ENCODE assay signal across 8 cellular contexts in genomic region chr17:50199211-50199633, GRCh38. TPM values are rescaled to one million over a fixed set of nuclear protein-coding genes. Genes with fewer than 3 reads are reported as not detected.
DNase-seq lines count a peak whose midpoint lies in the region; ATAC-seq, FAIRE-seq and TF ChIP-seq lines count a peak whose summit lies in the region.

No MANE protein-coding gene starts in this region.

- H4K8ac ChIP-seq in H1 (ENCODE audit: extremely low read depth, insufficient read depth, low read length) = no peak overlapping the region

- H3K56ac ChIP-seq in H1 (replicated peaks; ENCODE audit: insufficient read length, low read depth, low read length) = no peak overlapping the region

- no peak for TF ChIP-seq RAD21 in H1 (IDR thresholded peaks at IDR 0.05 in 1 of 2, conservative IDR thresholded peaks at IDR 0.05 in 1 of 2; ENCODE audit: low read depth in 2 of 2, low read length in 2 of 2)

- H2BK5ac ChIP-seq in H1 (ENCODE audit: low read depth, low read length) = no peak overlapping the region

- H3K4ac ChIP-seq in H1 (replicated peaks; ENCODE audit: insufficient read length, low read depth, low read length) = no peak overlapping the region

- H3K27me3 ChIP-seq in H1 (replicated peaks in 1 of 4; ENCODE audit: control insufficient read depth in 3 of 4, extremely low read depth in 1 of 4, insufficient read depth in 3 of 4, low read length in 3 of 4) (peaks cover 0 to 18% (median 10%) of the 10 kb centered on the region in 4 experiments; a peak in 5 of 7 replicates), aorta (ENCODE audit: control insufficient read depth in 1 of 2, insufficient read depth in 2 of 2, low read length in 1 of 2) (no peaks in the 10 kb centered on the region)

- H3K4me1 ChIP-seq in H1 (replicated peaks in 1 of 4; ENCODE audit: control insufficient read depth in 3 of 4, insufficient read depth in 4 of 4, low read length in 3 of 4) (peaks cover 0 to 5% (median 1%) of the 10 kb centered on the region in 4 experiments; a peak in 4 of 7 replicates), aorta (ENCODE audit: control insufficient read depth in 1 of 2, insufficient read depth in 2 of 2, low read length in 2 of 2) (no peaks in the 10 kb centered on the region)

- H2BK15ac ChIP-seq in H1 (ENCODE audit: low read length) = no peak overlapping the region

- H3K79me2 ChIP-seq in H1 (ENCODE audit: control insufficient read depth in 1 of 2, insufficient read depth in 2 of 2, low read length in 2 of 2) = no peaks in the 10 kb centered on the region

- intact Hi-C loops in Right ventricle myocardium inferior (cut with DNase I) = no loop called here
- intact Hi-C loops in left cardiac atrium (cut with DNase I) = no loop called here
- intact Hi-C loops in aorta (cut with DNase I) = loop anchor here in 1 of 2 donors (5.0 to 10.0 kb wide), 2 partner anchors 54 to 87 kb away; no protein-coding TSS in a partner anchor

- no peak overlapping the region for H4K91ac ChIP-seq in H1 (replicated peaks; ENCODE audit: insufficient read length, low read length)

- POLR2A ChIA-PET in H1 (lab: Charles Lee; ENCODE audit: partially characterized antibody) = interaction anchor here (0.8 to 3.4 kb wide), 5 partner anchors 12 to 163 kb away, joined by 3 to 22 read pairs (median 7); partner anchors contain the start of gene TMEM92

- H3K79me1 ChIP-seq in H1 (ENCODE audit: low read depth, low read length) = no peaks in the 10 kb centered on the region

- no peak overlapping the region for H2BK120ac ChIP-seq in H1 (replicated peaks; ENCODE audit: low read depth, low read length)

- no peak for FAIRE-seq in H1 (lab: Jason Lieb, UNC)

- 44% methylated on average over 10 of the region's 25 CpGs; no CpG with 5 or more reads in 1 of the 2 experiments for WGBS in H1 (ENCODE audit: extremely low coverage in 1 of 2, insufficient coverage in 1 of 2, insufficient read length in 1 of 2, insufficient replicate concordance in 2 of 2, low coverage in 1 of 2, low lambda C conversion rate in 2 of 2, missing lambda C conversion rate in 1 of 2), 2 experiments
- WGBS in aorta, 2 donors = 9 to 10% methylated on average over 19 to 25 of the region's 25 CpGs

- H3K9me3 ChIP-seq in H1 (ENCODE audit: insufficient read depth in 2 of 2, low read depth in 1 of 2, low read length in 1 of 2) (no peaks in the 10 kb centered on the region), aorta (ENCODE audit: control insufficient read depth, low read length) (no peaks in the 10 kb centered on the region)

- TF ChIP-seq POLR2A in H1 (IDR thresholded peaks at IDR 0.05; ENCODE audit: control extremely low read depth in 1 of 2, low read depth in 2 of 2, low read length in 2 of 2) = no peak

- no peak overlapping the region for H4K5ac ChIP-seq in H1 (ENCODE audit: insufficient read length, low read depth, low read length)

- DNase-seq in Right ventricle myocardium inferior (ENCODE audit: missing footprints) = peak; percentile 45
- no peak for DNase-seq in left cardiac atrium
- DNase-seq in H1 (ENCODE audit: low read depth in 1 of 2, low spot score in 2 of 2) = no peak
- DNase-seq in myocyte (ENCODE audit: low read depth) = peak; percentile 13
- DNase-seq in aorta = peak; percentile 54 to 76
- DNase-seq in SKM-1 (lab: John Stamatoyannopoulos, UW; ENCODE audit: unreplicated experiment) = no peak
- no peak for DNase-seq in dedifferentiated amniotic fluid mesenchymal stem cell (ENCODE audit: extremely low spot score)

- no peak overlapping the region for H3K9ac ChIP-seq in H1 (replicated peaks in 1 of 4; ENCODE audit: extremely low read depth in 1 of 4, low read depth in 3 of 4, low read length in 3 of 4)

- H3K23ac ChIP-seq in H1 (ENCODE audit: insufficient read length) = no peak overlapping the region

- peak overlapping the region; percentile 3 to 72 (median 30); a peak in 6 of 8 replicates for H3K4me3 ChIP-seq in H1 (ENCODE audit: extremely low read depth in 1 of 4, insufficient read depth in 2 of 4, low read depth in 3 of 4, low read length in 4 of 4)
- peak overlapping the region; percentile 34 to 65 for H3K4me3 ChIP-seq in aorta (ENCODE audit: low read length in 2 of 2)

- ATAC-seq in Right ventricle myocardium inferior (no peak), left cardiac atrium (no peak), aorta (ENCODE audit: low FRiP score) (no peak), GM21528 (IDR thresholded peaks at IDR 0.05; ENCODE audit: low FRiP score, unreplicated experiment) (no peak)

- H3K18ac ChIP-seq in H1 (ENCODE audit: extremely low read depth, low read length) = no peak overlapping the region

- H2BK12ac ChIP-seq in H1 (ENCODE audit: low read depth, low read length) = no peak overlapping the region

- H3K23me2 ChIP-seq in H1 (ENCODE audit: low read depth, low read length) = peaks cover 11% of the 10 kb centered on the region; the same call in 1 of the 2 replicates

- no peak overlapping the region for H2BK20ac ChIP-seq in H1 (ENCODE audit: low read length)

- peaks cover 0 to 4% of the 10 kb centered on the region in 2 experiments for H4K20me1 ChIP-seq in H1 (replicated peaks in 1 of 2; ENCODE audit: control insufficient read depth in 1 of 2, insufficient read depth in 2 of 2, low read length in 2 of 2)

- CTCF ChIA-PET in H1 (lab: Charles Lee; ENCODE audit: partially characterized antibody) = interaction anchor here (1.0 to 24.4 kb wide), 16 partner anchors 15 to 280 kb away, joined by 3 to 1349 read pairs (median 8); partner anchors contain the start of genes SGCA and TMEM92

- no peak for TF ChIP-seq EP300 in H1 (IDR thresholded peaks at IDR 0.05; ENCODE audit: borderline replicate concordance in 1 of 2, low read depth in 2 of 2, low read length in 2 of 2)

- TF ChIP-seq CTCF in H1 (IDR thresholded peaks at IDR 0.05; ENCODE audit: control extremely low read depth in 1 of 3, insufficient read depth in 1 of 3, low read depth in 1 of 3, low read length in 3 of 3) = no peak

- no peak overlapping the region for H3K27ac ChIP-seq in H1 (ENCODE audit: low read depth, low read length)
- H3K27ac ChIP-seq in aorta (ENCODE audit: low read depth in 1 of 2, low read length in 2 of 2) = peak overlapping the region in 1 of 2 donors; percentile 46

- peaks cover 11 to 40% (median 21%) of the 10 kb centered on the region in 4 experiments for H3K36me3 ChIP-seq in H1 (ENCODE audit: control insufficient read depth in 2 of 4, insufficient read depth in 4 of 4, low read length in 3 of 4)
- peaks cover 7 to 10% of the 10 kb centered on the region in 2 donors for H3K36me3 ChIP-seq in aorta (ENCODE audit: control insufficient read depth in 1 of 2, insufficient read depth in 2 of 2, low read length in 1 of 2)

- H3K4me2 ChIP-seq in H1 (ENCODE audit: insufficient read depth in 1 of 2, low read depth in 2 of 2, low read length in 2 of 2) = peak overlapping the region; percentile 64 to 88

- H2AFZ ChIP-seq in H1 (ENCODE audit: low read length) = no peak overlapping the region

- no peak overlapping the region for H3K14ac ChIP-seq in H1 (ENCODE audit: insufficient read length)

- H2AK5ac ChIP-seq in H1 (ENCODE audit: low read depth, low read length) = no peak overlapping the region

TF ChIP-seq in H1, 55 proteins besides CTCF, POLR2A, EP300 and RAD21 (continues in another document):
- TF ChIP-seq CTBP2 (IDR thresholded peaks at IDR 0.05; ENCODE audit: borderline replicate concordance, insufficient read depth, insufficient read length, low read length) = no peak
- TF ChIP-seq SIX5 (IDR thresholded peaks at IDR 0.05; ENCODE audit: low read depth, low read length) = no peak

RNA-seq across cellular contexts. Expression of gene COL1A1, which starts 2.2 kb away (rescaled TPM):
- total RNA-seq in Right ventricle myocardium inferior (28.2 TPM), left cardiac atrium (100 to 1,000 TPM; 106 to 151 TPM), myocyte (604 and 719 TPM in 2 replicates), aorta (100 to 1,000 TPM; 400 to 948 TPM)
- 80.4 and 88.1 TPM in 2 replicates for total RNA-seq in H1 (2021; fragmentation: NEBNext Ultra II Directional; extraction: Animal tissue kit (Norgen Biotek cat#: 25700))
- polyA plus RNA-seq in H1 (2011; rRNA removed) (14.1 and 27.3 TPM in 2 replicates), aorta (100 to 1,000 TPM in 1 of 2 donors, 10 to 100 TPM in 1; 70.2 to 391 TPM)
- 9.3 TPM for polyA plus RNA-seq in H1 (2011; cell fraction: cytosol; rRNA removed)
- polyA plus RNA-seq in H1 (2011; cell fraction: nucleus; rRNA removed) = 112 TPM
- 59.0 to 109 TPM (median 93.2 TPM) in 4 replicates for polyA plus RNA-seq in H1 (2012, experiment 1 of 2)
- polyA plus RNA-seq in H1 (2012, experiment 2 of 2) = 56.3 TPM
- 109 TPM for polyA plus RNA-seq in H1 (2013, experiment 1 of 2)
- 85.3 TPM for polyA plus RNA-seq in H1 (2013, experiment 2 of 2)
- polyA minus RNA-seq in H1 (2011; rRNA and poly(A)+ RNA removed) = 50.2 and 51.4 TPM in 2 replicates
- polyA minus RNA-seq in H1 (2011; cell fraction: cytosol; rRNA and poly(A)+ RNA removed) = 33.6 TPM
- polyA minus RNA-seq in H1 (2011; cell fraction: nucleus; rRNA and poly(A)+ RNA removed) = 122 TPM
- 15,153 TPM for polyA plus RNA-seq in myocyte (2012)

RNA-seq across cellular contexts. Expression of gene SGCA, which starts 33.4 kb away (rescaled TPM):
- total RNA-seq in Right ventricle myocardium inferior = 151 TPM
- total RNA-seq in left cardiac atrium = 100 to 1,000 TPM in 1 of 2 donors, 10 to 100 TPM in 1; 96.3 to 131 TPM
- total RNA-seq in H1 (2021; fragmentation: NEBNext Ultra II Directional; extraction: Animal tissue kit (Norgen Biotek cat#: 25700)) = not detected in 2 replicates
- polyA plus RNA-seq in H1 (2011; rRNA removed) = 0.12 and 0.36 TPM in 2 replicates
- 0.18 TPM for polyA plus RNA-seq in H1 (2011; cell fraction: cytosol; rRNA removed)
- polyA plus RNA-seq in H1 (2011; cell fraction: nucleus; rRNA removed) = 0.27 TPM
- 0.31 to 0.65 TPM in 2 of 4 replicates, not detected in the others for polyA plus RNA-seq in H1 (2012, experiment 1 of 2)
- polyA plus RNA-seq in H1 (2012, experiment 2 of 2) = 0.43 TPM
- polyA plus RNA-seq in H1 (2013, experiment 1 of 2) = 0.36 TPM
- 0.33 TPM for polyA plus RNA-seq in H1 (2013, experiment 2 of 2)
- polyA minus RNA-seq in H1 (2011; rRNA and poly(A)+ RNA removed) = not detected in 2 replicates
- not detected for polyA minus RNA-seq in H1 (2011; cell fraction: cytosol; rRNA and poly(A)+ RNA removed)
- polyA minus RNA-seq in H1 (2011; cell fraction: nucleus; rRNA and poly(A)+ RNA removed) = not detected
- 428 and 447 TPM in 2 replicates for total RNA-seq in myocyte
- polyA plus RNA-seq in myocyte (2012) = 303 TPM
- 10 to 100 TPM; 91.8 to 92.7 TPM for total RNA-seq in aorta
- 100 to 1,000 TPM in 1 of 2 donors, 10 to 100 TPM in 1; 86.4 to 198 TPM for polyA plus RNA-seq in aorta

RNA-seq across cellular contexts. Expression of gene PPP1R9B, which starts 48.7 kb away (rescaled TPM):
- 38.4 TPM for total RNA-seq in Right ventricle myocardium inferior
- total RNA-seq in left cardiac atrium = 10 to 100 TPM; 35.8 to 43.4 TPM
- 13.1 and 14.1 TPM in 2 replicates for total RNA-seq in H1 (2021; fragmentation: NEBNext Ultra II Directional; extraction: Animal tissue kit (Norgen Biotek cat#: 25700))
- 5.2 and 6.1 TPM in 2 replicates for polyA plus RNA-seq in H1 (2011; rRNA removed)
- 6.2 TPM for polyA plus RNA-seq in H1 (2011; cell fraction: cytosol; rRNA removed)
- 11.6 TPM for polyA plus RNA-seq in H1 (2011; cell fraction: nucleus; rRNA removed)
- polyA plus RNA-seq in H1 (2012, experiment 1 of 2) = 13.3 to 16.7 TPM (median 15.0 TPM) in 4 replicates
- 9.9 TPM for polyA plus RNA-seq in H1 (2012, experiment 2 of 2)
- polyA plus RNA-seq in H1 (2013, experiment 1 of 2) = 6.4 TPM
- 6.6 TPM for polyA plus RNA-seq in H1 (2013, experiment 2 of 2)
- polyA minus RNA-seq in H1 (2011; rRNA and poly(A)+ RNA removed) = 3.9 and 6.5 TPM in 2 replicates
- 7.4 TPM for polyA minus RNA-seq in H1 (2011; cell fraction: cytosol; rRNA and poly(A)+ RNA removed)
- 6.0 TPM for polyA minus RNA-seq in H1 (2011; cell fraction: nucleus; rRNA and poly(A)+ RNA removed)
- 40.5 and 44.2 TPM in 2 replicates for total RNA-seq in myocyte
- 43.6 TPM for polyA plus RNA-seq in myocyte (2012)
- total RNA-seq in aorta = 10 to 100 TPM; 64.4 to 99.0 TPM
- 10 to 100 TPM; 20.3 to 26.1 TPM for polyA plus RNA-seq in aorta

Comparison
In these comparisons a context has a peak if more than half of its experiments do, and no peak if none do; other contexts are left out.
1. DNase-seq: peak in Right ventricle myocardium inferior (single experiment), myocyte (single experiment) and aorta (2 of 2); none in left cardiac atrium (single experiment), H1 (0 of 2), SKM-1 (single experiment) and dedifferentiated amniotic fluid mesenchymal stem cell (single experiment).
2. RNA of gene SGCA, which starts 33.4 kb away (total RNA-seq): 428 to 447 TPM in myocyte, 151 TPM in Right ventricle myocardium inferior (single experiment), 96.3 to 131 TPM in left cardiac atrium and 91.8 to 92.7 TPM in aorta; not detected in H1; every median in the first group is over 10 times any median in the second.